Comparison of ENCODE assay signal across 9 cellular contexts in genomic region chr4:1187182-1187581, GRCh38. TPM values are rescaled to one million over a fixed set of nuclear protein-coding genes. Genes with fewer than 3 reads are reported as not detected.
DNase-seq lines count a peak whose midpoint lies in the region; ATAC-seq and TF ChIP-seq lines count a peak whose summit lies in the region.
"Had no signal": no experiment of that assay in that cellular context is flagged by ENCODE, and none has a peak within 500 bp of the region (broad histone marks: within the 10 kb centered on the region; RNA-seq: fewer than 3 reads in every experiment).

No MANE protein-coding gene starts in this region.

- TF ChIP-seq CTCF in BE2C (IDR thresholded peaks at IDR 0.05; ENCODE audit: low read depth, low read length) = no peak

- POLR2A ChIA-PET in activated CD4-positive, alpha-beta memory T cell treated with anti-CD3 and anti-CD28 coated beads for 36 hours (lab: Charles Lee) = no interaction called here

- H3K4me1 ChIP-seq in BE2C = no peaks in the 10 kb centered on the region

- H3K4me3 ChIP-seq in BE2C (ENCODE audit: low read depth, low read length) = no peak overlapping the region

- intact Hi-C loops in activated CD4-positive, alpha-beta memory T cell treated with anti-CD3 and anti-CD28 coated beads for 36 hours (cut with micrococcal nuclease) = loop anchor here (1.0 kb wide), 1 partner anchor 15 kb away; no protein-coding TSS in a partner anchor

- H3K9me3 ChIP-seq in BE2C = no peaks in the 10 kb centered on the region

- no peak overlapping the region for H3K27ac Mint-ChIP-seq in activated CD4-positive, alpha-beta memory T cell treated with anti-CD3 and anti-CD28 coated beads for 36 hours
- H3K27ac Mint-ChIP-seq in natural killer cell treated with Interleukin-12 subunit alpha and Interleukin-12 subunit beta and Interleukin-15 and Interleukin-18, amount 100 ng/mL, for 72 hours = peak overlapping the region; percentile 1

- ATAC-seq in HG02870 (IDR thresholded peaks at IDR 0.05; ENCODE audit: unreplicated experiment) (peak; percentile 51), HG02759 (IDR thresholded peaks at IDR 0.05; ENCODE audit: unreplicated experiment) (no peak)
- peak; percentile 93 to 97 for ATAC-seq in natural killer cell treated with Interleukin-12 subunit alpha and Interleukin-12 subunit beta and Interleukin-15 and Interleukin-18, amount 100 ng/mL, for 72 hours

- H3K9me3 Mint-ChIP-seq in activated CD4-positive, alpha-beta memory T cell treated with anti-CD3 and anti-CD28 coated beads for 36 hours = peaks cover 5% of the 10 kb centered on the region
- H3K9me3 Mint-ChIP-seq in natural killer cell treated with Interleukin-12 subunit alpha and Interleukin-12 subunit beta and Interleukin-15 and Interleukin-18, amount 100 ng/mL, for 72 hours = peaks cover 4% of the 10 kb centered on the region

- peaks cover 3% of the 10 kb centered on the region for H3K27me3 Mint-ChIP-seq in activated CD4-positive, alpha-beta memory T cell treated with anti-CD3 and anti-CD28 coated beads for 36 hours
- H3K27me3 Mint-ChIP-seq in natural killer cell treated with Interleukin-12 subunit alpha and Interleukin-12 subunit beta and Interleukin-15 and Interleukin-18, amount 100 ng/mL, for 72 hours = peaks cover 0 to 2% of the 10 kb centered on the region in 2 donors

- CTCF ChIA-PET in activated CD4-positive, alpha-beta memory T cell treated with anti-CD3 and anti-CD28 coated beads for 36 hours (lab: Charles Lee) = interaction anchor here (1.4 kb wide), 1 partner anchor 24 kb away, joined by 3 read pairs; no protein-coding TSS in a partner anchor

- peaks cover 4% of the 10 kb centered on the region for H3K36me3 Mint-ChIP-seq in activated CD4-positive, alpha-beta memory T cell treated with anti-CD3 and anti-CD28 coated beads for 36 hours
- peaks cover 7% of the 10 kb centered on the region for H3K36me3 Mint-ChIP-seq in natural killer cell treated with Interleukin-12 subunit alpha and Interleukin-12 subunit beta and Interleukin-15 and Interleukin-18, amount 100 ng/mL, for 72 hours

- peaks cover 15% of the 10 kb centered on the region for H3K4me1 Mint-ChIP-seq in activated CD4-positive, alpha-beta memory T cell treated with anti-CD3 and anti-CD28 coated beads for 36 hours (ENCODE audit: low read depth)
- peaks cover 29 to 57% of the 10 kb centered on the region in 2 donors for H3K4me1 Mint-ChIP-seq in natural killer cell treated with Interleukin-12 subunit alpha and Interleukin-12 subunit beta and Interleukin-15 and Interleukin-18, amount 100 ng/mL, for 72 hours (ENCODE audit: low read depth in 2 of 2)

- no peak overlapping the region for H3K4me3 Mint-ChIP-seq in activated CD4-positive, alpha-beta memory T cell treated with anti-CD3 and anti-CD28 coated beads for 36 hours
- peak overlapping the region; percentile 13 for H3K4me3 Mint-ChIP-seq in natural killer cell treated with Interleukin-12 subunit alpha and Interleukin-12 subunit beta and Interleukin-15 and Interleukin-18, amount 100 ng/mL, for 72 hours

- no peaks in the 10 kb centered on the region for H3K36me3 ChIP-seq in BE2C
- H3K36me3 ChIP-seq: brain microvascular endothelial cell had no signal

- DNase-seq in NCI-H1694 treated with DMSO at 0.1 percent for 48 hours (lab: John Stamatoyannopoulos, UW) (peak; percentile 16), NCI-H1694 (lab: John Stamatoyannopoulos, UW) (no peak), BE2C (no peak), HuH-7 (ENCODE audit: low spot score) (no peak)
- peak; percentile 61 for DNase-seq in activated CD4-positive, alpha-beta memory T cell treated with anti-CD3 and anti-CD28 coated beads for 36 hours
- DNase-seq in natural killer cell treated with Interleukin-12 subunit alpha and Interleukin-12 subunit beta and Interleukin-15 and Interleukin-18, amount 100 ng/mL, for 72 hours (ENCODE audit: low spot score) = peak; percentile 69
- DNase-seq: brain microvascular endothelial cell had no signal

- H3K27me3 ChIP-seq in BE2C = peaks cover 9% of the 10 kb centered on the region
- H3K27me3 ChIP-seq: brain microvascular endothelial cell had no signal

RNA-seq across cellular contexts. Expression of gene SPON2, which starts 14.8 kb away (rescaled TPM):
- 1 to 10 TPM; 9.0 to 9.5 TPM for total RNA-seq in activated CD4-positive, alpha-beta memory T cell treated with anti-CD3 and anti-CD28 coated beads for 36 hours
- total RNA-seq in natural killer cell treated with Interleukin-12 subunit alpha and Interleukin-12 subunit beta and Interleukin-15 and Interleukin-18, amount 100 ng/mL, for 72 hours = 10 to 100 TPM in 1 of 2 donors, 1 to 10 TPM in 1; 1.5 to 13.6 TPM
- not detected for polyA plus RNA-seq in BE2C (2012; ENCODE audit: insufficient read depth, insufficient read length, low read depth)

Comparison
In these comparisons a context has a peak if more than half of its experiments do, and no peak if none do; other contexts are left out.
1. DNase-seq: peak in NCI-H1694 treated with DMSO at 0.1 percent for 48 hours (single experiment), activated CD4-positive, alpha-beta memory T cell treated with anti-CD3 and anti-CD28 coated beads for 36 hours (single experiment) and natural killer cell treated with Interleukin-12 subunit alpha and Interleukin-12 subunit beta and Interleukin-15 and Interleukin-18, amount 100 ng/mL, for 72 hours (single experiment); none in NCI-H1694 (single experiment), BE2C (single experiment) and HuH-7 (single experiment).